In the genomic region with DNA sequence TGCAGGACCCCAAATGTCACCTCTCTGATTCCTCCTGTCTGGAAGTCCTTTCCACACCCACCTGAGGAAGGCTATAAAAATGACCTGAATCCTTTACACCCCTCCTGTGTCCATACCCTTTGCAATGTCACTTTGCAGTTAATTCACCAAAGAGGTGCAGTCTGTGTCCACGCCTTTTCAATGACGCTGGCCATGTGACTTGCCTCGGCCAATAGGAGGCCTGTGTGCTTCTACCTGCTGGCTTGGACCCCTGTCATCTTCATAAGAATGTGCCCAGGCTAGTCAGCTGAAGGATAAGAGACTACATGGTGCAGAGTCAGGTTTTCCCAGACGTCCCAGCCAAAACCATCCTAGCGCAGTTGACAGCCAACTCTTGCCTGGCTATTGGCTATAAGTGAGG, we compare ENCODE assay signal across 10 cellular contexts.
"Had no signal": no experiment of that assay in that cellular context is flagged by ENCODE, and none has a peak within 500 bp of the region (broad histone marks: within the 10 kb centered on the region; RNA-seq: fewer than 3 reads in every experiment).

No MANE protein-coding gene starts in this region.

- H3K27ac ChIP-seq: HL-60, KMS-11 had no signal

- H3K9ac ChIP-seq: KMS-11 had no signal

- H3K27ac Mint-ChIP-seq: GM23338, HFFc6, IgD-negative memory B cell had no signal

- DNase-seq: H7, HFFc6, KBM-7 had no signal

- H3K4me3 ChIP-seq: GM23338, HAP-1 had no signal

- H3K4me1 Mint-ChIP-seq: GM23338 had no signal

- H2AFZ ChIP-seq: GM23338 had no signal

- ATAC-seq: GM23338, HCT116, HepG2 had no signal

- H3K9me3 ChIP-seq: HAP-1 had no signal

- H3K36me3 ChIP-seq: HAP-1 had no signal

- H3K36me3 Mint-ChIP-seq: IgD-negative memory B cell had no signal

- FAIRE-seq: HepG2 had no signal

- H3K9me3 Mint-ChIP-seq: HFFc6 had no signal

- H3K4me2 ChIP-seq: GM23338, KMS-11 had no signal

- H3K4me1 ChIP-seq: HAP-1 had no signal

- H3K4me3 Mint-ChIP-seq: GM23338, HFFc6, IgD-negative memory B cell had no signal
